Comparison of ENCODE assay signal across 8 cellular contexts in genomic region chr14:99479903-99480855, GRCh38. TPM values are rescaled to one million over a fixed set of nuclear protein-coding genes. Genes with fewer than 3 reads are reported as not detected.
A peak's percentile ranks its signal among the peaks of the same experiment; 100 is the strongest.
DNase-seq lines count a peak whose midpoint lies in the region; ATAC-seq and TF ChIP-seq lines count a peak whose summit lies in the region.

No MANE protein-coding gene starts in this region.

- CTCF ChIA-PET in WTC11 (lab: Charles Lee), result interaction anchor here (0.6 to 1.5 kb wide), 11 partner anchors 22 to 713 kb away, joined by 3 to 7 read pairs (median 4); no protein-coding TSS in a partner anchor

- no peak overlapping the region for H2AFZ ChIP-seq in Karpas-422 (ENCODE audit: low read length)

- no peaks in the 10 kb centered on the region for H3K27me3 ChIP-seq in Karpas-422 (ENCODE audit: low read length)

- no peaks in the 10 kb centered on the region for H3K9me3 Mint-ChIP-seq in WTC11

- H3K9ac ChIP-seq in Karpas-422 (ENCODE audit: low read length), result peak overlapping the region; percentile 84

- peak overlapping the region; percentile 72 for H3K4me2 ChIP-seq in Karpas-422 (ENCODE audit: low read depth, low read length, poor library complexity, severe bottlenecking)

- peaks cover 39% of the 10 kb centered on the region for H3K4me1 Mint-ChIP-seq in WTC11

- no peaks in the 10 kb centered on the region for H3K27me3 Mint-ChIP-seq in WTC11 (ENCODE audit: low read depth)

- H3K9me2 ChIP-seq in Karpas-422 (replicated peaks; ENCODE audit: insufficient read depth, low read length), result no peaks in the 10 kb centered on the region

- TF ChIP-seq CTCF in WTC11 (IDR thresholded peaks at IDR 0.05) (no peak), choroid plexus epithelial cell (conservative IDR thresholded peaks at IDR 0.05; ENCODE audit: low read depth, low read length) (peak; percentile 31)

- H3K9me3 ChIP-seq in Karpas-422 (ENCODE audit: low read length), result no peaks in the 10 kb centered on the region

- peaks cover 52% of the 10 kb centered on the region for H4K20me1 ChIP-seq in Karpas-422 (ENCODE audit: insufficient read depth, low read depth, low read length)

- peak; percentile 47 for DNase-seq in ELF-1 (ENCODE audit: low read depth, low spot score)
- peak; percentile 82 for DNase-seq in Karpas-422
- DNase-seq in WTC11 (ENCODE audit: low spot score), result peak; percentile 59
- peak; percentile 65 for DNase-seq in choroid plexus epithelial cell (ENCODE audit: low read depth)
- peak; percentile 66 for DNase-seq in kidney tubule cell (ENCODE audit: low spot score)
- peak; percentile 5 to 14 for DNase-seq in stimulated activated CD4-positive, alpha-beta T cell treated with anti-CD3 and anti-CD28 coated beads, Interleukin-15, amount 100 ng/mL, for 48 hours (ENCODE audit: low read depth in 2 of 2)

- peak overlapping the region; percentile 87 for H3K27ac Mint-ChIP-seq in WTC11

- ATAC-seq in GM21529 (IDR thresholded peaks at IDR 0.05; ENCODE audit: unreplicated experiment) (peak; percentile 10), WTC11 (no peak), GM18873 (IDR thresholded peaks at IDR 0.05; ENCODE audit: low FRiP score, unreplicated experiment) (no peak)

- peak overlapping the region; percentile 29 for H3K27ac ChIP-seq in Karpas-422 (ENCODE audit: low read length)

- peaks cover 68% of the 10 kb centered on the region for H3K4me1 ChIP-seq in Karpas-422 (ENCODE audit: low read length)

- H3K4me3 ChIP-seq in Karpas-422 (ENCODE audit: low read length), result peak overlapping the region; percentile 84
- peak overlapping the region; percentile 92 for H3K4me3 ChIP-seq in choroid plexus epithelial cell (ENCODE audit: low read depth, low read length)

- POLR2A ChIA-PET in WTC11 (lab: Charles Lee), result interaction anchor here (0.7 to 1.3 kb wide), 8 partner anchors 10 to 234 kb away, joined by 3 to 5 read pairs (median 3); partner anchors contain the start of gene CCDC85C

- H3K36me3 Mint-ChIP-seq in WTC11, result no peaks in the 10 kb centered on the region

- 0 out of 2 replicates have a peak, but pooled peaks cover 6% of the 10 kb centered on the region for H3K36me3 ChIP-seq in Karpas-422 (ENCODE audit: insufficient read depth, low read length)

- peaks cover 91% of the 10 kb centered on the region for H3K79me2 ChIP-seq in Karpas-422 (ENCODE audit: low read length)

- peak overlapping the region; percentile 93 for H3K4me3 Mint-ChIP-seq in WTC11

TF ChIP-seq in WTC11, 78 proteins besides CTCF, POLR2A, EP300 and RAD21:
- TF ChIP-seq, protein P1, sequence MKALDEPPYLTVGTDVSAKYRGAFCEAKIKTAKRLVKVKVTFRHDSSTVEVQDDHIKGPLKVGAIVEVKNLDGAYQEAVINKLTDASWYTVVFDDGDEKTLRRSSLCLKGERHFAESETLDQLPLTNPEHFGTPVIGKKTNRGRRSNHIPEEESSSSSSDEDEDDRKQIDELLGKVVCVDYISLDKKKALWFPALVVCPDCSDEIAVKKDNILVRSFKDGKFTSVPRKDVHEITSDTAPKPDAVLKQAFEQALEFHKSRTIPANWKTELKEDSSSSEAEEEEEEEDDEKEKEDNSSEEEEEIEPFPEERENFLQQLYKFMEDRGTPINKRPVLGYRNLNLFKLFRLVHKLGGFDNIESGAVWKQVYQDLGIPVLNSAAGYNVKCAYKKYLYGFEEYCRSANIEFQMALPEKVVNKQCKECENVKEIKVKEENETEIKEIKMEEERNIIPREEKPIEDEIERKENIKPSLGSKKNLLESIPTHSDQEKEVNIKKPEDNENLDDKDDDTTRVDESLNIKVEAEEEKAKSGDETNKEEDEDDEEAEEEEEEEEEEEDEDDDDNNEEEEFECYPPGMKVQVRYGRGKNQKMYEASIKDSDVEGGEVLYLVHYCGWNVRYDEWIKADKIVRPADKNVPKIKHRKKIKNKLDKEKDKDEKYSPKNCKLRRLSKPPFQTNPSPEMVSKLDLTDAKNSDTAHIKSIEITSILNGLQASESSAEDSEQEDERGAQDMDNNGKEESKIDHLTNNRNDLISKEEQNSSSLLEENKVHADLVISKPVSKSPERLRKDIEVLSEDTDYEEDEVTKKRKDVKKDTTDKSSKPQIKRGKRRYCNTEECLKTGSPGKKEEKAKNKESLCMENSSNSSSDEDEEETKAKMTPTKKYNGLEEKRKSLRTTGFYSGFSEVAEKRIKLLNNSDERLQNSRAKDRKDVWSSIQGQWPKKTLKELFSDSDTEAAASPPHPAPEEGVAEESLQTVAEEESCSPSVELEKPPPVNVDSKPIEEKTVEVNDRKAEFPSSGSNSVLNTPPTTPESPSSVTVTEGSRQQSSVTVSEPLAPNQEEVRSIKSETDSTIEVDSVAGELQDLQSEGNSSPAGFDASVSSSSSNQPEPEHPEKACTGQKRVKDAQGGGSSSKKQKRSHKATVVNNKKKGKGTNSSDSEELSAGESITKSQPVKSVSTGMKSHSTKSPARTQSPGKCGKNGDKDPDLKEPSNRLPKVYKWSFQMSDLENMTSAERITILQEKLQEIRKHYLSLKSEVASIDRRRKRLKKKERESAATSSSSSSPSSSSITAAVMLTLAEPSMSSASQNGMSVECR (CRISPR knock-in tag; IDR thresholded peaks at IDR 0.05; ENCODE audit: borderline replicate concordance), result 0 out of 2 replicates have a peak, but pooled peaks have one; percentile 22
- 0 out of 2 replicates have a peak, but pooled peaks have one; percentile 46 for TF ChIP-seq KAT7 (CRISPR knock-in tag; IDR thresholded peaks at IDR 0.05; ENCODE audit: borderline replicate concordance)
- TF ChIP-seq ZNF121 (CRISPR knock-in tag; IDR thresholded peaks at IDR 0.05), result 0 out of 2 replicates have a peak, but pooled peaks have one; percentile 36
- TF ChIP-seq MAX (CRISPR knock-in tag; IDR thresholded peaks at IDR 0.05), result peak; percentile 27; the same call in 1 of the 2 replicates
- no peak for TF ChIP-seq RORB (CRISPR knock-in tag; IDR thresholded peaks at IDR 0.05)
- TF ChIP-seq ESRRA (CRISPR knock-in tag; IDR thresholded peaks at IDR 0.05; ENCODE audit: borderline replicate concordance), result 0 out of 2 replicates have a peak, but pooled peaks have one; percentile 46
- no peak for TF ChIP-seq NR1H2 (CRISPR knock-in tag; IDR thresholded peaks at IDR 0.05)

RNA-seq across cellular contexts. Expression of gene SETD3, which starts 0.5 kb away (rescaled TPM):
- 72.3 and 90.3 TPM in 2 replicates for total RNA-seq in Karpas-422 (2014; rRNA removed; shearing (Covaris generic); ENCODE audit: low replicate concordance)
- 46.9 to 53.1 TPM (median 49.3 TPM) in 3 replicates for total RNA-seq in WTC11 (2021)

RNA-seq across cellular contexts. Expression of gene CCNK, which starts 1.0 kb away (rescaled TPM):
- total RNA-seq in Karpas-422 (2014; rRNA removed; shearing (Covaris generic); ENCODE audit: low replicate concordance), result 46.1 and 69.4 TPM in 2 replicates
- total RNA-seq in WTC11 (2021), result 70.1 to 84.7 TPM (median 70.3 TPM) in 3 replicates

Comparison
In these comparisons a context has a peak if more than half of its experiments do, and no peak if none do; other contexts are left out.
1. DNase-seq: peak in every context shown above with its lines; median percentile 82 in Karpas-422; 66 in kidney tubule cell; 65 in choroid plexus epithelial cell; 59 in WTC11; 47 in ELF-1; 10 in stimulated activated CD4-positive, alpha-beta T cell treated with anti-CD3 and anti-CD28 coated beads, Interleukin-15, amount 100 ng/mL, for 48 hours.